Comparison of ENCODE assay signal across 8 cellular contexts in the genomic region with DNA sequence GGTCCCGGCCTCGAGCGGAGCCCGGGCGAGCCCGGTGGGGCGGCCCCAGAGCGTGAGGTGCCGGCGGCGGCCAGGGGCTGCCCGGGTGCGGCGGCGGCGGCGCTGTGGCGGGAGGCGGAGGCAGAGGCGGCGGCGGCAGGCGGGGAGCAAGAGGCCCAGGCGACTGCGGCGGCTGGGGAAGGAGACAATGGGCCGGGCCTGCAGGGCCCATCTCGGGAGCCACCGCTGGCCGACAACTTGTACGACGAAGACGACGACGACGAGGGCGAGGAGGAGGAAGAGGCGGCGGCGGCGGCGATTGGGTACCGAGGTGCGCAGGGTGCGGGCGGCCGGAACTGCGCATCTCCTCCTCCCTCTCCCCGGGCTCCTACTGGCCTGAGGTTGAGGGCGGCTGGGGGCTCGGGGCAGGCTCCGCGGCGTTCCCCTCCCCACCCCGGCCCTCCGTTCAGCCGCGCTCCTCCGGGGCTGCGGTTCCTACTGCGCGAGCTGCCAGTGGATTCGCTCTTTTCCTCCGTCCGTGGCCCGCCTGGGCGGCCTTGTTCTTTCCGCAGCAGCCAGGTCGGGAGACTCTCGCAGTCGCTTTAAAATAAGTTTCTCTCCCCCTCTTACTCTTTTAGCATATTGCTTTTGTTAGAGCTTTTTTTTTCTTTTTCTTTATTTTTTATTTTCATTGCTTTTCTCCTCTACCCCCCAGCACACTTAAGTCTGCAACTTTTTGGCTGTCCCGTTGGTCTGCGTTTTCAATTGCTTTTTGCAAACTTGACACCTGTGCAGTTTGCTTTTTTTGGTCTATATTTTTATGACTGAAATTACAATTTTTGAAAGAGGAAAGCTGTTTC. TPM values are rescaled to one million over a fixed set of nuclear protein-coding genes. Genes with fewer than 3 reads are reported as not detected.
DNase-seq lines count a peak whose midpoint lies in the region; ATAC-seq and TF ChIP-seq lines count a peak whose summit lies in the region.

No MANE protein-coding gene starts in this region.

- peaks cover 26% of the 10 kb centered on the region for H3K36me3 Mint-ChIP-seq in activated CD4-positive, alpha-beta T cell treated with anti-CD3 and anti-CD28 coated beads, Interleukin-2, amount 10 ng/mL, durations not matched to agents 24 days and 14 days (ENCODE audit: low read depth)

- H3K9ac ChIP-seq in colonic mucosa (ENCODE audit: low read depth in 2 of 2, low read length in 2 of 2) = peak overlapping the region; percentile 73 to 92

- DNase-seq in AG09319 (ENCODE audit: extremely low read depth, low read depth) (peak; percentile 40), NCI-H510A (lab: John Stamatoyannopoulos, UW) (peak; percentile 79), colonic mucosa (peak; percentile 83), left colon (peak; percentile 81 to 90)
- peak; percentile 94 for DNase-seq in activated CD4-positive, alpha-beta T cell treated with anti-CD3 and anti-CD28 coated beads, Interleukin-2, amount 10 ng/mL, durations not matched to agents 24 days and 14 days
- peak; percentile 48 to 64 (median 60) for DNase-seq in stimulated activated CD4-positive, alpha-beta T cell treated with anti-CD3 and anti-CD28 coated beads, Interleukin-1b, Interleukin-23, amount 100 ng/mL, for 24 hours (ENCODE audit: low read depth in 4 of 4, low spot score in 1 of 4)

- H3K27ac Mint-ChIP-seq in activated CD4-positive, alpha-beta T cell treated with anti-CD3 and anti-CD28 coated beads, Interleukin-2, amount 10 ng/mL, durations not matched to agents 24 days and 14 days = peak overlapping the region; percentile 90

- TF ChIP-seq CTCF in AG09319 (IDR thresholded peaks at IDR 0.05; ENCODE audit: low read depth, low read length) (no peak), colonic mucosa (IDR thresholded peaks at IDR 0.05) (no peak)

- intact Hi-C loops in activated CD4-positive, alpha-beta T cell treated with anti-CD3 and anti-CD28 coated beads, Interleukin-2, amount 10 ng/mL, durations not matched to agents 24 days and 14 days (cut with micrococcal nuclease) = loop anchor here (1.0 to 2.0 kb wide), 5 partner anchors 36 to 446 kb away; no protein-coding TSS in a partner anchor
- intact Hi-C loops in colonic mucosa (cut with DNase I) (loop anchor here (10.0 kb wide), 1 partner anchor 190 kb away; the partner anchor contains the start of gene HERC4), left colon (cut with DNase I, micrococcal nuclease) (no loop called here)

- peaks cover 26% of the 10 kb centered on the region for H3K4me1 Mint-ChIP-seq in activated CD4-positive, alpha-beta T cell treated with anti-CD3 and anti-CD28 coated beads, Interleukin-2, amount 10 ng/mL, durations not matched to agents 24 days and 14 days

- H3K27ac ChIP-seq in colonic mucosa = peak overlapping the region; percentile 95

- H3K27me3 Mint-ChIP-seq in activated CD4-positive, alpha-beta T cell treated with anti-CD3 and anti-CD28 coated beads, Interleukin-2, amount 10 ng/mL, durations not matched to agents 24 days and 14 days = peaks cover 2% of the 10 kb centered on the region

- no peaks in the 10 kb centered on the region for H3K9me3 ChIP-seq in colonic mucosa

- H3K4me3 ChIP-seq in colonic mucosa = peak overlapping the region; percentile 73

- peak overlapping the region; percentile 97 for H3K4me3 Mint-ChIP-seq in activated CD4-positive, alpha-beta T cell treated with anti-CD3 and anti-CD28 coated beads, Interleukin-2, amount 10 ng/mL, durations not matched to agents 24 days and 14 days

- peaks cover 3% of the 10 kb centered on the region for H3K4me1 ChIP-seq in colonic mucosa

- ATAC-seq in GM19023 (IDR thresholded peaks at IDR 0.05; ENCODE audit: unreplicated experiment) (peak; percentile 55), HG03196 (IDR thresholded peaks at IDR 0.05; ENCODE audit: unreplicated experiment) (peak; percentile 60), left colon (peak; percentile 77)

- no peaks in the 10 kb centered on the region for H3K9me3 Mint-ChIP-seq in activated CD4-positive, alpha-beta T cell treated with anti-CD3 and anti-CD28 coated beads, Interleukin-2, amount 10 ng/mL, durations not matched to agents 24 days and 14 days

- no peaks in the 10 kb centered on the region for H3K27me3 ChIP-seq in colonic mucosa

- peaks cover 4% of the 10 kb centered on the region for H3K36me3 ChIP-seq in colonic mucosa

RNA-seq across cellular contexts. Expression of gene SIRT1, which starts 0.6 kb away (rescaled TPM):
- 27.1 and 27.8 TPM in 2 replicates for total RNA-seq in activated CD4-positive, alpha-beta T cell treated with anti-CD3 and anti-CD28 coated beads, Interleukin-2, amount 10 ng/mL, durations not matched to agents 24 days and 14 days
- 10 to 100 TPM; 11.7 to 20.4 TPM for total RNA-seq in colonic mucosa
- 10 to 100 TPM; 14.3 to 20.9 TPM for total RNA-seq in left colon

RNA-seq across cellular contexts. Expression of gene DNAJC12, which starts 47.1 kb away (rescaled TPM):
- total RNA-seq in activated CD4-positive, alpha-beta T cell treated with anti-CD3 and anti-CD28 coated beads, Interleukin-2, amount 10 ng/mL, durations not matched to agents 24 days and 14 days = 23.8 and 24.2 TPM in 2 replicates
- total RNA-seq in colonic mucosa (10 to 100 TPM in 1 of 2 donors, 1 to 10 TPM in 1; 6.9 to 10.2 TPM), left colon (10 to 100 TPM; 10.7 TPM)

Comparison
In these comparisons a context has a peak if more than half of its experiments do, and no peak if none do; other contexts are left out.
1. Peak in every context shown above with its lines: DNase-seq, ATAC-seq, H3K4me3 ChIP-seq and H3K27ac ChIP-seq.
2. DNase-seq: peak in every context shown above with its lines; median percentile 94 in activated CD4-positive, alpha-beta T cell treated with anti-CD3 and anti-CD28 coated beads, Interleukin-2, amount 10 ng/mL, durations not matched to agents 24 days and 14 days; 86 in left colon; 83 in colonic mucosa; 79 in NCI-H510A; 60 in stimulated activated CD4-positive, alpha-beta T cell treated with anti-CD3 and anti-CD28 coated beads, Interleukin-1b, Interleukin-23, amount 100 ng/mL, for 24 hours; 40 in AG09319.
3. intact Hi-C loops: an anchor here in activated CD4-positive, alpha-beta T cell treated with anti-CD3 and anti-CD28 coated beads, Interleukin-2, amount 10 ng/mL, durations not matched to agents 24 days and 14 days (1.0 to 2.0 kb wide) and colonic mucosa (10.0 kb wide); none called in left colon.